In the genomic region with DNA sequence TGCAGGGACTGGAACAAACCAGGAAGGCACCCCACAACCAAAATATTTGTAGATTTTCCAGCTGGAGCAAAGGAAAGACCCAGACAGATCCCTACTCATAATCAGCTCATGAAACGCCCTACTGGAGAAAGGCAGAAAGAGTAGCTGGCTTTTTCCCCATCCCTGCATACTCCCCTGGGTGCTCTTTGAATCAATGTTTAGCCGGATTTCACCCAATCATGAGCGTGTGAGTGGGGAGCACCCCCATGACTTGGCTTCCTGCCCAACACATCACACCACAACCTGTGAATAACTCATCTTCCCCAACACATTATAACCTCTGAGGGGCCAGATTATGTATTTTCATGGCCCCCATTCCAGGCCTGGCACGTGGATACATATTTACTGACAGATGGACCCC, we compare ENCODE assay signal across 8 cellular contexts. TPM values are rescaled to one million over a fixed set of nuclear protein-coding genes. Genes with fewer than 3 reads are reported as not detected.
DNase-seq lines count a peak whose midpoint lies in the region; ATAC-seq and TF ChIP-seq lines count a peak whose summit lies in the region.

No MANE protein-coding gene starts in this region.

- POLR2A ChIA-PET in WTC11 (lab: Charles Lee) = no interaction called here

- H3K36me3 Mint-ChIP-seq in CD14-positive monocyte (peaks cover 0 to 1% of the 10 kb centered on the region in 2 donors), nephron (ENCODE audit: low read depth) (peaks cover 2% of the 10 kb centered on the region), WTC11 (peaks cover 8% of the 10 kb centered on the region)

- intact Hi-C loops in CD14-positive monocyte (cut with micrococcal nuclease) = no loop called here

- H3K4me1 Mint-ChIP-seq in CD14-positive monocyte = peaks cover 48% of the 10 kb centered on the region
- peaks cover 45% of the 10 kb centered on the region for H3K4me1 Mint-ChIP-seq in nephron
- H3K4me1 Mint-ChIP-seq in WTC11 = peaks cover 29% of the 10 kb centered on the region

- H3K27ac Mint-ChIP-seq in CD14-positive monocyte = peak overlapping the region in 6 of 7 donors; percentile 26 to 94 (median 60)
- peak overlapping the region; percentile 52 to 74 (median 56) for H3K27ac Mint-ChIP-seq in nephron
- no peak overlapping the region for H3K27ac Mint-ChIP-seq in WTC11

- CTCF ChIA-PET in WTC11 (lab: Charles Lee) = interaction anchor here (0.6 to 5.4 kb wide), 5 partner anchors 27 to 191 kb away, joined by 3 to 35 read pairs (median 5); no protein-coding TSS in a partner anchor

- peaks cover 1 to 5% (median 2%) of the 10 kb centered on the region in 7 donors for H3K9me3 Mint-ChIP-seq in CD14-positive monocyte
- H3K9me3 Mint-ChIP-seq in nephron = peaks cover 8% of the 10 kb centered on the region
- H3K9me3 Mint-ChIP-seq in WTC11 = peaks cover 14% of the 10 kb centered on the region

- DNase-seq in CD14-positive monocyte (ENCODE audit: low spot score) = no peak
- peak; percentile 32 for DNase-seq in NAMALWA (ENCODE audit: low spot score)
- DNase-seq in activated T-cell treated with anti-CD3 and anti-CD28 coated beads, Interleukin-2, amount 50 U/mL, for 1 hour = peak; percentile 59
- DNase-seq in WTC11 (ENCODE audit: low spot score) = no peak
- no peak for DNase-seq in NCI-H2081 treated with DMSO at 0.1 percent for 48 hours (lab: John Stamatoyannopoulos, UW)

- TF ChIP-seq CTCF in CD14-positive monocyte (IDR thresholded peaks at IDR 0.05) = no peak
- TF ChIP-seq CTCF in nephron (IDR thresholded peaks at IDR 0.05; ENCODE audit: unreplicated experiment in 3 of 3) = no peak
- TF ChIP-seq CTCF in WTC11 (IDR thresholded peaks at IDR 0.05) = no peak

- no peak for ATAC-seq in WTC11
- no peak for ATAC-seq in GM21423 (IDR thresholded peaks at IDR 0.05; ENCODE audit: unreplicated experiment)
- no peak for ATAC-seq in GM19328 (IDR thresholded peaks at IDR 0.05; ENCODE audit: unreplicated experiment)

- H3K4me3 Mint-ChIP-seq in CD14-positive monocyte (no peak overlapping the region), nephron (no peak overlapping the region), WTC11 (no peak overlapping the region)

- H3K27me3 Mint-ChIP-seq in CD14-positive monocyte (ENCODE audit: low read depth in 3 of 3) (peaks cover 0 to 1% (median 0%) of the 10 kb centered on the region in 3 donors), nephron (ENCODE audit: low read depth) (no peaks in the 10 kb centered on the region), WTC11 (ENCODE audit: low read depth) (peaks cover 2% of the 10 kb centered on the region; the same call in 1 of the 2 replicates)

TF ChIP-seq in WTC11, 78 proteins besides CTCF, POLR2A, EP300 and RAD21:
- no peak for TF ChIP-seq OVOL2 (CRISPR knock-in tag; IDR thresholded peaks at IDR 0.05; ENCODE audit: borderline replicate concordance)
- TF ChIP-seq JUN (CRISPR knock-in tag; IDR thresholded peaks at IDR 0.05) = no peak
- TF ChIP-seq, protein P1, sequence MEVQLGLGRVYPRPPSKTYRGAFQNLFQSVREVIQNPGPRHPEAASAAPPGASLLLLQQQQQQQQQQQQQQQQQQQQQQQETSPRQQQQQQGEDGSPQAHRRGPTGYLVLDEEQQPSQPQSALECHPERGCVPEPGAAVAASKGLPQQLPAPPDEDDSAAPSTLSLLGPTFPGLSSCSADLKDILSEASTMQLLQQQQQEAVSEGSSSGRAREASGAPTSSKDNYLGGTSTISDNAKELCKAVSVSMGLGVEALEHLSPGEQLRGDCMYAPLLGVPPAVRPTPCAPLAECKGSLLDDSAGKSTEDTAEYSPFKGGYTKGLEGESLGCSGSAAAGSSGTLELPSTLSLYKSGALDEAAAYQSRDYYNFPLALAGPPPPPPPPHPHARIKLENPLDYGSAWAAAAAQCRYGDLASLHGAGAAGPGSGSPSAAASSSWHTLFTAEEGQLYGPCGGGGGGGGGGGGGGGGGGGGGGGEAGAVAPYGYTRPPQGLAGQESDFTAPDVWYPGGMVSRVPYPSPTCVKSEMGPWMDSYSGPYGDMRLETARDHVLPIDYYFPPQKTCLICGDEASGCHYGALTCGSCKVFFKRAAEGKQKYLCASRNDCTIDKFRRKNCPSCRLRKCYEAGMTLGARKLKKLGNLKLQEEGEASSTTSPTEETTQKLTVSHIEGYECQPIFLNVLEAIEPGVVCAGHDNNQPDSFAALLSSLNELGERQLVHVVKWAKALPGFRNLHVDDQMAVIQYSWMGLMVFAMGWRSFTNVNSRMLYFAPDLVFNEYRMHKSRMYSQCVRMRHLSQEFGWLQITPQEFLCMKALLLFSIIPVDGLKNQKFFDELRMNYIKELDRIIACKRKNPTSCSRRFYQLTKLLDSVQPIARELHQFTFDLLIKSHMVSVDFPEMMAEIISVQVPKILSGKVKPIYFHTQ (CRISPR knock-in tag; IDR thresholded peaks at IDR 0.05) = no peak
- TF ChIP-seq, protein P2, sequence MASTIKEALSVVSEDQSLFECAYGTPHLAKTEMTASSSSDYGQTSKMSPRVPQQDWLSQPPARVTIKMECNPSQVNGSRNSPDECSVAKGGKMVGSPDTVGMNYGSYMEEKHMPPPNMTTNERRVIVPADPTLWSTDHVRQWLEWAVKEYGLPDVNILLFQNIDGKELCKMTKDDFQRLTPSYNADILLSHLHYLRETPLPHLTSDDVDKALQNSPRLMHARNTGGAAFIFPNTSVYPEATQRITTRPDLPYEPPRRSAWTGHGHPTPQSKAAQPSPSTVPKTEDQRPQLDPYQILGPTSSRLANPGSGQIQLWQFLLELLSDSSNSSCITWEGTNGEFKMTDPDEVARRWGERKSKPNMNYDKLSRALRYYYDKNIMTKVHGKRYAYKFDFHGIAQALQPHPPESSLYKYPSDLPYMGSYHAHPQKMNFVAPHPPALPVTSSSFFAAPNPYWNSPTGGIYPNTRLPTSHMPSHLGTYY (CRISPR knock-in tag; IDR thresholded peaks at IDR 0.05) = no peak
- TF ChIP-seq GRHL2 (CRISPR knock-in tag; IDR thresholded peaks at IDR 0.05; ENCODE audit: insufficient replicate concordance, severe bottlenecking) = no peak

RNA-seq across cellular contexts. Expression of a gene that starts 35.1 kb away (rescaled TPM):
- polyA plus RNA-seq in CD14-positive monocyte = not detected
- total RNA-seq in WTC11 (2021) = not detected in 3 replicates

Comparison
In these comparisons a context has a peak if more than half of its experiments do, and no peak if none do; other contexts are left out.
1. DNase-seq: peak in NAMALWA (single experiment) and activated T-cell treated with anti-CD3 and anti-CD28 coated beads, Interleukin-2, amount 50 U/mL, for 1 hour (single experiment); none in CD14-positive monocyte (single experiment), WTC11 (single experiment) and NCI-H2081 treated with DMSO at 0.1 percent for 48 hours (single experiment).